7 cellular contexts compared by ENCODE assay signal in genomic region chr12:15220961-15221885, GRCh38. TPM values are rescaled to one million over a fixed set of nuclear protein-coding genes. Genes with fewer than 3 reads are reported as not detected.
A peak's percentile ranks its signal among the peaks of the same experiment; 100 is the strongest.
DNase-seq lines count a peak whose midpoint lies in the region; ATAC-seq, FAIRE-seq and TF ChIP-seq lines count a peak whose summit lies in the region.

RERG (minus strand) TSS chr12:15221417; CDS start chr12:15217489, 3,928 bp downstream.

- peak; percentile 89 for TF ChIP-seq RAD21 in HepG2 (CRISPR knock-in tag; IDR thresholded peaks at IDR 0.05)

- peak within 1 kb of the TSS in 2 of 3 experiments; percentile 14 to 58; a peak in 1 of 6 replicates for H3K4me3 ChIP-seq in HepG2 (replicated peaks in 1 of 3; ENCODE audit: insufficient read depth in 1 of 3, low read depth in 2 of 3, low read length in 3 of 3)

- intact Hi-C loops in HepG2 (cut with micrococcal nuclease; ENCODE audit: unreplicated experiment), result loop anchor here (1.0 to 2.0 kb wide), 4 partner anchors 38 to 591 kb away; no protein-coding TSS in a partner anchor

- no peak for TF ChIP-seq EP300 in HepG2 (IDR thresholded peaks at IDR 0.05; ENCODE audit: low read depth in 2 of 2, low read length in 2 of 2)
- no peak for TF ChIP-seq EP300 in HepG2 (CRISPR knock-in tag; IDR thresholded peaks at IDR 0.05; ENCODE audit: borderline replicate concordance)

- peak; percentile 92 for TF ChIP-seq CTCF in HepG2 (CRISPR knock-in tag; IDR thresholded peaks at IDR 0.05)

- peak within 1 kb of the TSS; percentile 70 for H3K4me2 ChIP-seq in HepG2 (ENCODE audit: low read depth, low read length)

- no TSS peak for BruUV-seq in HepG2 (replicated peaks; lab: Mats Ljungman, UMichigan)

- H3K79me2 ChIP-seq in HepG2 (ENCODE audit: insufficient read depth, low read length), result no peaks in the 10 kb centered on the region

- peaks cover 3 to 7% of the 10 kb centered on the region in 2 experiments; a peak in 3 of 5 replicates for H3K27me3 ChIP-seq in HepG2 (ENCODE audit: control insufficient read depth in 1 of 2, insufficient read depth in 2 of 2, low read length in 2 of 2)

- no peaks in the 10 kb centered on the region for H4K20me1 ChIP-seq in HepG2 (ENCODE audit: insufficient read depth, low read length)

- peaks cover 5% of the 10 kb centered on the region; the same call in 1 of the 2 replicates for H3K4me1 ChIP-seq in HepG2 (ENCODE audit: insufficient read depth, low read length)

- no peak within 1 kb of the TSS for H3K27ac ChIP-seq in HepG2 (ENCODE audit: extremely low read length, insufficient read depth, low read length)

- no peaks in the 10 kb centered on the region for H3K36me3 ChIP-seq in HepG2 (replicated peaks in 1 of 2; ENCODE audit: control insufficient read depth in 1 of 2, insufficient read depth in 2 of 2, low read length in 2 of 2)

- H2AFZ ChIP-seq in HepG2 (ENCODE audit: low read length), result no peak within 1 kb of the TSS

- POLR2A ChIA-PET in HepG2 (lab: Yijun Ruan, JAX), result no interaction called here

- in situ Hi-C loops in HepG2 (cut with HindIII; ENCODE audit: extremely low pct_ligation_motif_present, low pct_unique_long_range_greater_than_20kb), result loop anchor here (25.0 kb wide), 1 partner anchor 484 kb away; no protein-coding TSS in a partner anchor

- DNase-seq in GM18507 (ENCODE audit: extremely low spot score, insufficient read length, low read depth) (peak; percentile 43), NCI-H1694 treated with DMSO at 0.1 percent for 48 hours (lab: John Stamatoyannopoulos, UW) (peak; percentile 61), dedifferentiated amniotic fluid mesenchymal stem cell (ENCODE audit: extremely low spot score) (peak; percentile 42), HepG2 (ENCODE audit: low spot score) (peak; percentile 44)
- DNase-seq in activated CD4-positive, alpha-beta T cell treated with anti-CD3 and anti-CD28 coated beads, Interleukin-2, amount 50 U/mL, for 1 hour, result peak; percentile 69
- peak; percentile 70 to 84 for DNase-seq in stimulated activated CD4-positive, alpha-beta T cell treated with anti-CD3 and anti-CD28 coated beads, Interleukin-2, amount 100 ng/mL, for 48 hours

- 22% methylated on average over 16 of the region's 55 CpGs for WGBS in HepG2 (ENCODE audit: low lambda C conversion rate)

- TF ChIP-seq POLR2A in HepG2 (IDR thresholded peaks at IDR 0.05; ENCODE audit: insufficient read depth in 1 of 2, low read depth in 2 of 2, low read length in 2 of 2), result no peak

- peak; percentile 85 for ATAC-seq in HG02840 (IDR thresholded peaks at IDR 0.05; ENCODE audit: low FRiP score, unreplicated experiment)
- peak; percentile 100 for ATAC-seq in HepG2

- H3K9me3 ChIP-seq in HepG2 (ENCODE audit: low read length), result no peaks in the 10 kb centered on the region

- H3K9ac ChIP-seq in HepG2 (ENCODE audit: insufficient read depth, low read depth, low read length), result no peak within 1 kb of the TSS

- CTCF ChIA-PET in HepG2 (lab: Yijun Ruan, JAX; ENCODE audit: low intra/inter-chr PET ratio, low total read pairs), result interaction anchor here (0.8 to 2.4 kb wide), 5 partner anchors 39 to 591 kb away, joined by 3 to 14 read pairs (median 7); no protein-coding TSS in a partner anchor

- FAIRE-seq in GM18507 (lab: Jason Lieb, UNC), result peak; percentile 15
- no peak for FAIRE-seq in HepG2 (lab: Jason Lieb, UNC)

TF ChIP-seq in HepG2, 621 proteins besides CTCF, POLR2A, EP300 and RAD21 (continues in another document):
- TF ChIP-seq ZNF83 (CRISPR knock-in tag; IDR thresholded peaks at IDR 0.05; ENCODE audit: borderline replicate concordance) (0 out of 2 replicates have a peak, but pooled peaks have one; percentile 37), ZNF256 (CRISPR knock-in tag; conservative IDR thresholded peaks at IDR 0.05) (no peak), KLF9 (CRISPR knock-in tag; IDR thresholded peaks at IDR 0.05; ENCODE audit: low read depth) (no peak), YY1 (IDR thresholded peaks at IDR 0.05; ENCODE audit: insufficient read depth, insufficient replicate concordance, low read depth, low read length) (peak; percentile 24), HOXA7 (CRISPR knock-in tag; IDR thresholded peaks at IDR 0.05) (no peak), CC2D1A (CRISPR knock-in tag; IDR thresholded peaks at IDR 0.05) (no peak), ATF7-NPFF (CRISPR knock-in tag; IDR thresholded peaks at IDR 0.05; ENCODE audit: low read depth) (no peak), SNRNP70 (IDR thresholded peaks at IDR 0.05; ENCODE audit: low read depth, low read length) (no peak), DZIP1 (CRISPR knock-in tag; IDR thresholded peaks at IDR 0.05) (no peak), MTA1 (CRISPR knock-in tag; IDR thresholded peaks at IDR 0.05; ENCODE audit: borderline replicate concordance) (no peak)
- TF ChIP-seq, protein P1, sequence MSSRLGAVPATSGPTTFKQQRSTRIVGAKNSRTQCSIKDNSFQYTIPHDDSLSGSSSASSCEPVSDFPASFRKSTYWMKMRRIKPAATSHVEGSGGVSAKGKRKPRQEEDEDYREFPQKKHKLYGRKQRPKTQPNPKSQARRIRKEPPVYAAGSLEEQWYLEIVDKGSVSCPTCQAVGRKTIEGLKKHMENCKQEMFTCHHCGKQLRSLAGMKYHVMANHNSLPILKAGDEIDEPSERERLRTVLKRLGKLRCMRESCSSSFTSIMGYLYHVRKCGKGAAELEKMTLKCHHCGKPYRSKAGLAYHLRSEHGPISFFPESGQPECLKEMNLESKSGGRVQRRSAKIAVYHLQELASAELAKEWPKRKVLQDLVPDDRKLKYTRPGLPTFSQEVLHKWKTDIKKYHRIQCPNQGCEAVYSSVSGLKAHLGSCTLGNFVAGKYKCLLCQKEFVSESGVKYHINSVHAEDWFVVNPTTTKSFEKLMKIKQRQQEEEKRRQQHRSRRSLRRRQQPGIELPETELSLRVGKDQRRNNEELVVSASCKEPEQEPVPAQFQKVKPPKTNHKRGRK (CRISPR knock-in tag; IDR thresholded peaks at IDR 0.05), result no peak
- TF ChIP-seq, protein P2, sequence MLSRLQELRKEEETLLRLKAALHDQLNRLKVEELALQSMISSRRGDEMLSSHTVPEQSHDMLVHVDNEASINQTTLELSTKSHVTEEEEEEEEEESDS (CRISPR knock-in tag; IDR thresholded peaks at IDR 0.05; ENCODE audit: borderline replicate concordance), result no peak
- TF ChIP-seq, protein P3, sequence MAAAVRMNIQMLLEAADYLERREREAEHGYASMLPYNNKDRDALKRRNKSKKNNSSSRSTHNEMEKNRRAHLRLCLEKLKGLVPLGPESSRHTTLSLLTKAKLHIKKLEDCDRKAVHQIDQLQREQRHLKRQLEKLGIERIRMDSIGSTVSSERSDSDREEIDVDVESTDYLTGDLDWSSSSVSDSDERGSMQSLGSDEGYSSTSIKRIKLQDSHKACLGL (CRISPR knock-in tag; IDR thresholded peaks at IDR 0.05), result peak; percentile 79

RNA-seq across cellular contexts. Expression of gene RERG, which starts in this region (rescaled TPM):
- total RNA-seq in HepG2 (2016; rRNA removed; fragmentation: Illumina TruSeq; extraction: Trizol), result not detected in 2 replicates
- total RNA-seq in HepG2 (2016; cell fraction: cytosol; rRNA removed; fragmentation: Illumina TruSeq; extraction: Trizol; ENCODE audit: low read depth), result not detected in 2 replicates
- total RNA-seq in HepG2 (2016; cell fraction: insoluble cytoplasmic fraction; rRNA removed; fragmentation: Illumina TruSeq; extraction: Trizol), result not detected in 2 replicates
- not detected in 2 replicates for total RNA-seq in HepG2 (2016; cell fraction: membrane; rRNA removed; fragmentation: Illumina TruSeq; extraction: Trizol)
- total RNA-seq in HepG2 (2016; cell fraction: nucleus; rRNA removed; fragmentation: Illumina TruSeq; extraction: Trizol), result not detected in 2 replicates
- polyA plus RNA-seq in HepG2 (2011; rRNA removed), result not detected in 2 replicates
- polyA plus RNA-seq in HepG2 (2011; cell fraction: cytosol; rRNA removed), result not detected in 2 replicates
- polyA plus RNA-seq in HepG2 (2011; cell fraction: nucleus; rRNA removed), result not detected in 2 replicates
- not detected in 2 replicates for polyA plus RNA-seq in HepG2 (2012)
- polyA plus RNA-seq in HepG2 (2016; cell fraction: cytosol; fragmentation: Illumina TruSeq; extraction: Trizol; ENCODE audit: low read depth), result not detected in 2 replicates
- polyA plus RNA-seq in HepG2 (2016; cell fraction: insoluble cytoplasmic fraction; fragmentation: Illumina TruSeq; extraction: Trizol; ENCODE audit: low read depth), result not detected in 2 replicates
- not detected in 2 replicates for polyA plus RNA-seq in HepG2 (2016; cell fraction: membrane; fragmentation: Illumina TruSeq; extraction: Trizol; ENCODE audit: low read depth)
- polyA plus RNA-seq in HepG2 (2016; cell fraction: nucleus; fragmentation: Illumina TruSeq; extraction: Trizol; ENCODE audit: insufficient read depth, low read depth), result not detected in 2 replicates
- not detected in 2 replicates for polyA minus RNA-seq in HepG2 (2011; rRNA and poly(A)+ RNA removed; ENCODE audit: low replicate concordance)
- polyA minus RNA-seq in HepG2 (2011; cell fraction: cytosol; rRNA and poly(A)+ RNA removed), result not detected in 2 replicates
- polyA minus RNA-seq in HepG2 (2011; cell fraction: nucleus; rRNA and poly(A)+ RNA removed), result not detected in 2 replicates

Comparison
In these comparisons a context has a peak if more than half of its experiments do, and no peak if none do; other contexts are left out.
1. Peak in DNase-seq, ATAC-seq, H3K4me3 ChIP-seq and H3K4me2 ChIP-seq in HepG2; RNA of the gene not detected or under 1 TPM.